11 cellular contexts compared by ENCODE assay signal in the genomic region with DNA sequence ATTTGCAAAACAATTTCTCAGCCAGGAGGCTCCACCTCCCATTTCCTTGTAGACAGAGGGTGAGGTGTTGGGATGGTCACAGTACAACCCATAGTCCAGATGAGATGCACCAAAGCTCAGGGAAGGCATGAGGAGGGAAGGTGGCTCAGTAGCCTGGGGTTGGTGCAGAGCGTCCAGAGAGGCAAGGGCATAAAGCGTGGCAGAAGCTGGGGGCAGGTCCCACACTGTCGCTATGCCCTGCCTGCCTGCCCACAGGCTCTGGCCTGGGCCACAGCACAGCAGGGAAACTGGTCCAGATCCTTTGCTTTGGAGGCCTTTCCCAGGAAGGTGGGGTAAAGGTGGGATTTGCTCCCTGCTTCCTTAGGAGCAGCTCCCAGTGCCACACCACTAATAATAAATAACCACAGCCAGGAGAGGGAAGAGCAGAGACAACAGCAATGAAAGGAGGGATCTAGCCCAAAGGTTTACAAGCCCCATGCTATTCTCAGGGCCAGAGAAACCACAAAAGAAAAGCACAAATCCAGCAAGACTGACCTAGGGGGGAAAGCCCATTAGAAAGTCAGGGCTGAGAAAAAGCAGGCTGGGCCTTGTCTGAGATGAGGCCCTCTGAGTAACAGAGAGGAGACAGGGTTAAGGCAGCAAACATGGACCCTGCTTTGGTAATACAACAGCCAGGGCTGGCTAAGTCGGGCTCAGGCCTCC. TPM values are rescaled to one million over a fixed set of nuclear protein-coding genes. Genes with fewer than 3 reads are reported as not detected.
A peak's percentile ranks its signal among the peaks of the same experiment; 100 is the strongest.
DNase-seq lines count a peak whose midpoint lies in the region; ATAC-seq and TF ChIP-seq lines count a peak whose summit lies in the region.
"Had no signal": no experiment of that assay in that cellular context is flagged by ENCODE, and none has a peak within 500 bp of the region (broad histone marks: within the 10 kb centered on the region; RNA-seq: fewer than 3 reads in every experiment).

No MANE protein-coding gene starts in this region.

- H3K79me2 ChIP-seq in GM23248 (ENCODE audit: insufficient read depth) (peaks cover 4% of the 10 kb centered on the region; the same call in 1 of the 2 replicates), SU-DHL-6 (ENCODE audit: insufficient read depth, low read length) (peaks cover under 1% of the 10 kb centered on the region; the same call in 1 of the 2 replicates)

- peaks cover 9% of the 10 kb centered on the region for H3K36me3 Mint-ChIP-seq in glutamatergic neuron (ENCODE audit: unreplicated experiment)

- ATAC-seq in HG02938 (IDR thresholded peaks at IDR 0.05; ENCODE audit: unreplicated experiment) = no peak
- no peak for ATAC-seq in GM21717 (IDR thresholded peaks at IDR 0.05; ENCODE audit: unreplicated experiment)
- ATAC-seq: left colon had no signal

- H3K9me2 ChIP-seq in GM23248 (ENCODE audit: insufficient read depth) (no peaks in the 10 kb centered on the region), SU-DHL-6 (replicated peaks; ENCODE audit: insufficient read depth, low read length) (no peaks in the 10 kb centered on the region)

- H2AFZ ChIP-seq in GM23248 (no peak overlapping the region), SU-DHL-6 (ENCODE audit: low read depth, low read length, severe bottlenecking) (no peak overlapping the region)

- peaks cover 32% of the 10 kb centered on the region for H3K9me3 Mint-ChIP-seq in glutamatergic neuron (ENCODE audit: unreplicated experiment)

- TF ChIP-seq CTCF in SU-DHL-6 (IDR thresholded peaks at IDR 0.05; ENCODE audit: insufficient read depth, low read length, poor library complexity, severe bottlenecking) = no peak
- TF ChIP-seq CTCF in glutamatergic neuron (IDR thresholded peaks at IDR 0.05; ENCODE audit: partially characterized antibody, unreplicated experiment) = no peak

- H3K4me1 Mint-ChIP-seq in glutamatergic neuron (ENCODE audit: low read depth, unreplicated experiment) = peaks cover 51% of the 10 kb centered on the region

- H3K4me3 ChIP-seq in GM23248 (no peak overlapping the region), SU-DHL-6 (ENCODE audit: insufficient read depth, low read length, poor library complexity, severe bottlenecking) (no peak overlapping the region), skeletal muscle satellite cell (ENCODE audit: low read length) (no peak overlapping the region)

- H3K36me3 ChIP-seq in GM23248 (ENCODE audit: low read depth) (0 out of 2 replicates have a peak, but pooled peaks cover 3% of the 10 kb centered on the region), SU-DHL-6 (ENCODE audit: low read length) (peaks cover 2% of the 10 kb centered on the region; the same call in 1 of the 2 replicates), skeletal muscle satellite cell (ENCODE audit: insufficient read depth, low read length) (peaks cover 15% of the 10 kb centered on the region)

- H3K27me3 Mint-ChIP-seq in glutamatergic neuron (ENCODE audit: unreplicated experiment) = peaks cover 23% of the 10 kb centered on the region

- H4K20me1 ChIP-seq in GM23248 (ENCODE audit: insufficient read depth) (no peaks in the 10 kb centered on the region), SU-DHL-6 (ENCODE audit: low read depth, low read length) (no peaks in the 10 kb centered on the region)

- in situ Hi-C loops in GM23248 (cut with MboI) = no loop called here

- DNase-seq in GM23248 (no peak), glutamatergic neuron (no peak), NCI-H1417 treated with DMSO at 0.1 percent for 48 hours (lab: John Stamatoyannopoulos, UW) (no peak), NCI-H2081 treated with DMSO at 0.1 percent for 48 hours (lab: John Stamatoyannopoulos, UW) (no peak)
- DNase-seq: activated CD4-positive, alpha-beta T cell treated with anti-CD3 and anti-CD28 coated beads for 1 hour; left colon; OCI-M1 had no signal

- H3K27ac ChIP-seq in GM23248 (peak overlapping the region; percentile 94), SU-DHL-6 (ENCODE audit: low read depth, low read length) (peak overlapping the region; percentile 99)

- H3F3A ChIP-seq in GM23248 (ENCODE audit: insufficient read depth) (peaks cover 59% of the 10 kb centered on the region), SU-DHL-6 (ENCODE audit: insufficient read depth) (peaks cover 79% of the 10 kb centered on the region)

- peak overlapping the region; percentile 97 for H3K27ac Mint-ChIP-seq in glutamatergic neuron (ENCODE audit: unreplicated experiment)

- H3K27me3 ChIP-seq in GM23248 (replicated peaks; ENCODE audit: insufficient read depth) (no peaks in the 10 kb centered on the region), SU-DHL-6 (ENCODE audit: low read length) (no peaks in the 10 kb centered on the region), skeletal muscle satellite cell (ENCODE audit: control insufficient read depth, insufficient read depth, low read length) (no peaks in the 10 kb centered on the region)

- WGBS in GM23248 (ENCODE audit: low coverage in 1 of 2, low lambda C conversion rate in 2 of 2, missing lambda C conversion rate in 2 of 2), 2 experiments = 67 to 71% methylated on average over 4 of the region's 4 CpGs

- H3K4me2 ChIP-seq in GM23248 (ENCODE audit: unreplicated experiment) (no peak overlapping the region), SU-DHL-6 (ENCODE audit: low read depth, low read length, poor library complexity, severe bottlenecking) (peak overlapping the region; percentile 87), skeletal muscle satellite cell (ENCODE audit: low read length) (no peak overlapping the region)

- H3K9ac ChIP-seq in GM23248 = peak overlapping the region; percentile 90
- peak overlapping the region; percentile 84 for H3K9ac ChIP-seq in SU-DHL-6 (ENCODE audit: low read length)
- H3K9ac ChIP-seq in skeletal muscle satellite cell (ENCODE audit: low read depth, low read length) = peak overlapping the region; percentile 66

- H3K9me3 ChIP-seq in GM23248 (ENCODE audit: low read depth) (no peaks in the 10 kb centered on the region), SU-DHL-6 (ENCODE audit: insufficient read depth, low read length) (no peaks in the 10 kb centered on the region), skeletal muscle satellite cell (replicated peaks; ENCODE audit: low read length) (no peaks in the 10 kb centered on the region)

- H3K4me1 ChIP-seq in GM23248 (ENCODE audit: insufficient read depth) (peaks cover 82% of the 10 kb centered on the region), skeletal muscle satellite cell (ENCODE audit: control insufficient read depth, insufficient read depth, low read length) (peaks cover 92% of the 10 kb centered on the region)

- peak overlapping the region; percentile 57 for H3K4me3 Mint-ChIP-seq in glutamatergic neuron (ENCODE audit: unreplicated experiment)

RNA-seq across cellular contexts. Expression of a gene that starts 27.2 kb away (rescaled TPM):
- 2.2 and 3.2 TPM in 2 replicates for total RNA-seq in GM23248 (2014; rRNA removed; shearing (Covaris generic))
- 1.8 and 2.5 TPM in 2 replicates for polyA plus RNA-seq in GM23248 (2016; fragmentation: Nextera tagmentation; extraction: Ambion mirVana)
- total RNA-seq in glutamatergic neuron (ENCODE audit: unreplicated experiment) = 4.0 TPM
- 2.0 and 3.3 TPM in 2 replicates for total RNA-seq in skeletal muscle satellite cell (2012; rRNA removed)

RNA-seq across cellular contexts. Expression of a gene that starts 31.3 kb away (rescaled TPM):
- 0.38 and 0.54 TPM in 2 replicates for total RNA-seq in GM23248 (2014; rRNA removed; shearing (Covaris generic))
- 0.11 and 0.16 TPM in 2 replicates for polyA plus RNA-seq in GM23248 (2016; fragmentation: Nextera tagmentation; extraction: Ambion mirVana)
- 6.7 TPM for total RNA-seq in glutamatergic neuron (ENCODE audit: unreplicated experiment)
- total RNA-seq in skeletal muscle satellite cell (2012; rRNA removed) = 1.1 and 1.3 TPM in 2 replicates

RNA-seq across cellular contexts. Expression of a gene that starts 40.3 kb away (rescaled TPM):
- 44.6 and 53.1 TPM in 2 replicates for total RNA-seq in GM23248 (2014; rRNA removed; shearing (Covaris generic))
- polyA plus RNA-seq in GM23248 (2016; fragmentation: Nextera tagmentation; extraction: Ambion mirVana) = 74.4 and 77.4 TPM in 2 replicates
- 40.1 TPM for total RNA-seq in glutamatergic neuron (ENCODE audit: unreplicated experiment)
- 30.9 and 44.6 TPM in 2 replicates for total RNA-seq in skeletal muscle satellite cell (2012; rRNA removed)
